11 cellular contexts compared by ENCODE assay signal in the genomic region with DNA sequence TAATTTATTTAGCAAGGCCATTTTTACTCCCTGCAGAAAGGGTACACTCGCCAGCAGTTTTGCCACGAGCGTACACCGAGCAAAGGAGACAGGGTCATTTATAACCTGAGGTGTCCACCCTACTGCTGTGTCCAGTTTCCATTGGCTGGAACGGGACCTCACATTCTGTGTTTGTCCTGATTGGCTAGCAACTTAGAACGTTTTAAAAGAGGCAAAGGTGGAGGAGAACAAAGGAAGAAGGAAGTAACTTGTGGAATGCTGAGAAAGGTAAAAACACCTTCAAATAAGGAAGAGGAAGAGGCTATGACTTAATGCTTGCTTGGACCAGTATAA. TPM values are rescaled to one million over a fixed set of nuclear protein-coding genes. Genes with fewer than 3 reads are reported as not detected.
DNase-seq lines count a peak whose midpoint lies in the region; ATAC-seq and TF ChIP-seq lines count a peak whose summit lies in the region.
"Not testable (repeated sequence)": the region's sequence is repeated elsewhere in the genome, so short reads cannot be mapped to it uniquely, and the experiment has no call there.
"Had no signal": no experiment of that assay in that cellular context is flagged by ENCODE, and none has a peak within 500 bp of the region (broad histone marks: within the 10 kb centered on the region; RNA-seq: fewer than 3 reads in every experiment).

No MANE protein-coding gene starts in this region.

- H3K36me3 Mint-ChIP-seq in activated T-cell treated with anti-CD3 and anti-CD28 coated beads, Interleukin-2, amount 50 U/mL, for 72 hours (ENCODE audit: insufficient read depth in 2 of 2) = not testable (repeated sequence)

- not testable (repeated sequence) for H3K9me3 Mint-ChIP-seq in activated T-cell treated with anti-CD3 and anti-CD28 coated beads, Interleukin-2, amount 50 U/mL, for 72 hours

- H3K27me3 ChIP-seq in RWPE2 (ENCODE audit: insufficient read depth, poor library complexity, severe bottlenecking); endocrine pancreas (ENCODE audit: control insufficient read depth, insufficient read depth, low read length); uterus: not testable (repeated sequence)

- peaks cover 27% of the 10 kb centered on the region for H3K36me3 ChIP-seq in RWPE2 (ENCODE audit: low read depth)
- not testable (repeated sequence) for H3K36me3 ChIP-seq in endocrine pancreas (ENCODE audit: control insufficient read depth, insufficient read depth, low read length); uterus

- DNase-seq in GF-D8 (lab: John Stamatoyannopoulos, UW) (peak; percentile 77), RWPE2 (ENCODE audit: low spot score) (peak; percentile 73), left colon (peak in 1 of 2 donors; percentile 72)
- not testable (repeated sequence) for DNase-seq in activated T-cell treated with anti-CD3 and anti-CD28 coated beads, Interleukin-2, amount 50 U/mL, for 72 hours; retinal pigment epithelial cell (ENCODE audit: low read depth); uterus

- not testable (repeated sequence) for H3K9ac ChIP-seq in endocrine pancreas (ENCODE audit: control insufficient read depth, insufficient read depth, low read length)

- H3K27me3 Mint-ChIP-seq in activated T-cell treated with anti-CD3 and anti-CD28 coated beads, Interleukin-2, amount 50 U/mL, for 72 hours (ENCODE audit: low read depth) = not testable (repeated sequence)

- intact Hi-C loops in left colon (cut with DNase I, micrococcal nuclease); uterus (cut with DNase I; ENCODE audit: low total_unique reads): not testable (repeated sequence)

- ATAC-seq in HG03439 (IDR thresholded peaks at IDR 0.05; ENCODE audit: unreplicated experiment) (peak; percentile 15), RWPE2 (ENCODE audit: low read depth) (peak; percentile 26), left colon (peak; percentile 55)
- peak in 1 of 2 donors; percentile 2 for ATAC-seq in activated T-cell treated with anti-CD3 and anti-CD28 coated beads, Interleukin-2, amount 50 U/mL, for 72 hours (replicated peaks in 1 of 2)

- TF ChIP-seq POLR2A in uterus (IDR thresholded peaks at IDR 0.05) = not testable (repeated sequence)

- not testable (repeated sequence) for TF ChIP-seq CTCF in RWPE2 (IDR thresholded peaks at IDR 0.05; ENCODE audit: poor library complexity, severe bottlenecking); retinal pigment epithelial cell (conservative IDR thresholded peaks at IDR 0.05; ENCODE audit: low read depth, low read length); uterus (IDR thresholded peaks at IDR 0.05)

- peak overlapping the region; percentile 96 for H3K27ac Mint-ChIP-seq in activated T-cell treated with anti-CD3 and anti-CD28 coated beads, Interleukin-2, amount 50 U/mL, for 72 hours

- not testable (repeated sequence) for H3K9me3 ChIP-seq in RWPE2 (ENCODE audit: severe bottlenecking); endocrine pancreas (ENCODE audit: control insufficient read depth, low read length); uterus

- H3K4me3 ChIP-seq in RWPE2 (ENCODE audit: severe bottlenecking) (peak overlapping the region; percentile 51), endocrine pancreas (ENCODE audit: control insufficient read depth, insufficient read depth, low read length) (peak overlapping the region; percentile 61), retinal pigment epithelial cell (ENCODE audit: low read length) (peak overlapping the region; percentile 63), uterus (peak overlapping the region; percentile 80 to 91)

- peaks cover 20% of the 10 kb centered on the region for H3K4me1 ChIP-seq in RWPE2 (ENCODE audit: insufficient read depth, poor library complexity, severe bottlenecking)
- H3K4me1 ChIP-seq in endocrine pancreas (ENCODE audit: control insufficient read depth, insufficient read depth, low read length); uterus: not testable (repeated sequence)

- peaks cover 22% of the 10 kb centered on the region for H3K4me1 Mint-ChIP-seq in activated T-cell treated with anti-CD3 and anti-CD28 coated beads, Interleukin-2, amount 50 U/mL, for 72 hours (ENCODE audit: low read depth)

- H3K27ac ChIP-seq in RWPE2 (ENCODE audit: poor library complexity, severe bottlenecking) = peak overlapping the region; percentile 99
- H3K27ac ChIP-seq in uterus = peak overlapping the region; percentile 96 to 99

- H3K4me3 Mint-ChIP-seq in activated T-cell treated with anti-CD3 and anti-CD28 coated beads, Interleukin-2, amount 50 U/mL, for 72 hours = peak overlapping the region; percentile 90 to 93

RNA-seq across cellular contexts. Expression of gene OR10H1, which starts 21.9 kb away (rescaled TPM):
- under 1 TPM in 1 of 2 donors, not detected in 1; 0.07 TPM for total RNA-seq in activated T-cell treated with anti-CD3 and anti-CD28 coated beads, Interleukin-2, amount 50 U/mL, for 72 hours
- total RNA-seq in left colon = under 1 TPM in 1 of 2 donors, not detected in 1; 0.09 TPM
- not detected for total RNA-seq in uterus
- total RNA-seq: M059J, NCI-H460, osteocyte had no signal

RNA-seq across cellular contexts. Expression of gene OR10H5, which starts 49.9 kb away (rescaled TPM):
- total RNA-seq in activated T-cell treated with anti-CD3 and anti-CD28 coated beads, Interleukin-2, amount 50 U/mL, for 72 hours = not detected
- total RNA-seq in left colon = not detected
- total RNA-seq in uterus = not detected
- total RNA-seq: M059J, NCI-H460, osteocyte had no signal
